Comparison of ENCODE assay signal across 1 cellular context in the genomic region with DNA sequence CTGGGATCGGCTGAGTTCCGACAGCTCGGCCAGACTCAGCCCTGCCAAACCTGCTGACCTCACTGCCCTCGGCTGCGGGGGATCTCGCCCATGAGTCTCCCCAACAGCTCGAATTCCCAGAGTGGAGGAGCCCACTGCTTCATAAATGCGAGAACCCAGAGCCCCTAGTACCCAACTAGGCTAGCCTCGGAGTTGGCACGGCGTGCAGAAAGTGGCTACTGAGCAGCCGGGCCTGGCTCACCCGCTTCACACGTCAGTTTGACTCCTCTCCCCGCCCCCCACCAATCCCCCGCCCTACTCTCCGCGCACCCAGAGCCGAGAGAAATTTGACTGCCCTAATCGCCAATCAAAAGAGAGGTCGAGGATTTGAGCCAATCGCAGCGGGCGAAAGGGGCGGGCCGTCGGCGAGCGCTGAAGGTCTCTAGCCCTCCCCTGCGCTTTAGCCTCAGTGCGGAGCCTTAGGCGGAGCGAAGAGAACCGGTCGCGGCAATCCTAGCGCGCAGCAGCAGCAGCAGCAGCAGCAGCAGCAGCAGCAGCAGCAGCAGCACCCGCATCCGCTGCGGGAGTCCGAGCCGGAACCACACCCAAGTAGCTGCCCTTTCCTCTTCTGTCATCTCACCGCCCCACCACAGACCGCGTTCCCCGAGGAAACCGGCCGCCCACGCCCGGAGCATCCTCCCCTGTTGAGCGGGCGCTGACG.
TF ChIP-seq lines count a peak whose summit lies in the region.

A gene (plus strand): TSS at position 448 of the 700 bp plus-strand sequence. CDS start 264 bp downstream, outside the sequence.

TF ChIP-seq in GM12878, 131 proteins besides CTCF, POLR2A, EP300 and RAD21 (continued from another document and continues in another):
- TF ChIP-seq, protein P1, sequence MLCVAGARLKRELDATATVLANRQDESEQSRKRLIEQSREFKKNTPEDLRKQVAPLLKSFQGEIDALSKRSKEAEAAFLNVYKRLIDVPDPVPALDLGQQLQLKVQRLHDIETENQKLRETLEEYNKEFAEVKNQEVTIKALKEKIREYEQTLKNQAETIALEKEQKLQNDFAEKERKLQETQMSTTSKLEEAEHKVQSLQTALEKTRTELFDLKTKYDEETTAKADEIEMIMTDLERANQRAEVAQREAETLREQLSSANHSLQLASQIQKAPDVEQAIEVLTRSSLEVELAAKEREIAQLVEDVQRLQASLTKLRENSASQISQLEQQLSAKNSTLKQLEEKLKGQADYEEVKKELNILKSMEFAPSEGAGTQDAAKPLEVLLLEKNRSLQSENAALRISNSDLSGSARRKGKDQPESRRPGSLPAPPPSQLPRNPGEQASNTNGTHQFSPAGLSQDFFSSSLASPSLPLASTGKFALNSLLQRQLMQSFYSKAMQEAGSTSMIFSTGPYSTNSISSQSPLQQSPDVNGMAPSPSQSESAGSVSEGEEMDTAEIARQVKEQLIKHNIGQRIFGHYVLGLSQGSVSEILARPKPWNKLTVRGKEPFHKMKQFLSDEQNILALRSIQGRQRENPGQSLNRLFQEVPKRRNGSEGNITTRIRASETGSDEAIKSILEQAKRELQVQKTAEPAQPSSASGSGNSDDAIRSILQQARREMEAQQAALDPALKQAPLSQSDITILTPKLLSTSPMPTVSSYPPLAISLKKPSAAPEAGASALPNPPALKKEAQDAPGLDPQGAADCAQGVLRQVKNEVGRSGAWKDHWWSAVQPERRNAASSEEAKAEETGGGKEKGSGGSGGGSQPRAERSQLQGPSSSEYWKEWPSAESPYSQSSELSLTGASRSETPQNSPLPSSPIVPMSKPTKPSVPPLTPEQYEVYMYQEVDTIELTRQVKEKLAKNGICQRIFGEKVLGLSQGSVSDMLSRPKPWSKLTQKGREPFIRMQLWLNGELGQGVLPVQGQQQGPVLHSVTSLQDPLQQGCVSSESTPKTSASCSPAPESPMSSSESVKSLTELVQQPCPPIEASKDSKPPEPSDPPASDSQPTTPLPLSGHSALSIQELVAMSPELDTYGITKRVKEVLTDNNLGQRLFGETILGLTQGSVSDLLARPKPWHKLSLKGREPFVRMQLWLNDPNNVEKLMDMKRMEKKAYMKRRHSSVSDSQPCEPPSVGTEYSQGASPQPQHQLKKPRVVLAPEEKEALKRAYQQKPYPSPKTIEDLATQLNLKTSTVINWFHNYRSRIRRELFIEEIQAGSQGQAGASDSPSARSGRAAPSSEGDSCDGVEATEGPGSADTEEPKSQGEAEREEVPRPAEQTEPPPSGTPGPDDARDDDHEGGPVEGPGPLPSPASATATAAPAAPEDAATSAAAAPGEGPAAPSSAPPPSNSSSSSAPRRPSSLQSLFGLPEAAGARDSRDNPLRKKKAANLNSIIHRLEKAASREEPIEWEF (IDR thresholded peaks at IDR 0.05; ENCODE audit: insufficient replicate concordance, low read depth, low read length): no peak
- TF ChIP-seq ASH2L (IDR thresholded peaks at IDR 0.05; ENCODE audit: borderline replicate concordance, low read depth): peak; percentile 19; the same call in 1 of the 2 replicates
- TF ChIP-seq, protein P2, sequence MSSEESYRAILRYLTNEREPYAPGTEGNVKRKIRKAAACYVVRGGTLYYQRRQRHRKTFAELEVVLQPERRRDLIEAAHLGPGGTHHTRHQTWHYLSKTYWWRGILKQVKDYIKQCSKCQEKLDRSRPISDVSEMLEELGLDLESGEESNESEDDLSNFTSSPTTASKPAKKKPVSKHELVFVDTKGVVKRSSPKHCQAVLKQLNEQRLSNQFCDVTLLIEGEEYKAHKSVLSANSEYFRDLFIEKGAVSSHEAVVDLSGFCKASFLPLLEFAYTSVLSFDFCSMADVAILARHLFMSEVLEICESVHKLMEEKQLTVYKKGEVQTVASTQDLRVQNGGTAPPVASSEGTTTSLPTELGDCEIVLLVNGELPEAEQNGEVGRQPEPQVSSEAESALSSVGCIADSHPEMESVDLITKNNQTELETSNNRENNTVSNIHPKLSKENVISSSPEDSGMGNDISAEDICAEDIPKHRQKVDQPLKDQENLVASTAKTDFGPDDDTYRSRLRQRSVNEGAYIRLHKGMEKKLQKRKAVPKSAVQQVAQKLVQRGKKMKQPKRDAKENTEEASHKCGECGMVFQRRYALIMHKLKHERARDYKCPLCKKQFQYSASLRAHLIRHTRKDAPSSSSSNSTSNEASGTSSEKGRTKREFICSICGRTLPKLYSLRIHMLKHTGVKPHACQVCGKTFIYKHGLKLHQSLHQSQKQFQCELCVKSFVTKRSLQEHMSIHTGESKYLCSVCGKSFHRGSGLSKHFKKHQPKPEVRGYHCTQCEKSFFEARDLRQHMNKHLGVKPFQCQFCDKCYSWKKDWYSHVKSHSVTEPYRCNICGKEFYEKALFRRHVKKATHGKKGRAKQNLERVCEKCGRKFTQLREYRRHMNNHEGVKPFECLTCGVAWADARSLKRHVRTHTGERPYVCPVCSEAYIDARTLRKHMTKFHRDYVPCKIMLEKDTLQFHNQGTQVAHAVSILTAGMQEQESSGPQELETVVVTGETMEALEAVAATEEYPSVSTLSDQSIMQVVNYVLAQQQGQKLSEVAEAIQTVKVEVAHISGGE (CRISPR knock-in tag; IDR thresholded peaks at IDR 0.05): no peak
- TF ChIP-seq, protein P3, sequence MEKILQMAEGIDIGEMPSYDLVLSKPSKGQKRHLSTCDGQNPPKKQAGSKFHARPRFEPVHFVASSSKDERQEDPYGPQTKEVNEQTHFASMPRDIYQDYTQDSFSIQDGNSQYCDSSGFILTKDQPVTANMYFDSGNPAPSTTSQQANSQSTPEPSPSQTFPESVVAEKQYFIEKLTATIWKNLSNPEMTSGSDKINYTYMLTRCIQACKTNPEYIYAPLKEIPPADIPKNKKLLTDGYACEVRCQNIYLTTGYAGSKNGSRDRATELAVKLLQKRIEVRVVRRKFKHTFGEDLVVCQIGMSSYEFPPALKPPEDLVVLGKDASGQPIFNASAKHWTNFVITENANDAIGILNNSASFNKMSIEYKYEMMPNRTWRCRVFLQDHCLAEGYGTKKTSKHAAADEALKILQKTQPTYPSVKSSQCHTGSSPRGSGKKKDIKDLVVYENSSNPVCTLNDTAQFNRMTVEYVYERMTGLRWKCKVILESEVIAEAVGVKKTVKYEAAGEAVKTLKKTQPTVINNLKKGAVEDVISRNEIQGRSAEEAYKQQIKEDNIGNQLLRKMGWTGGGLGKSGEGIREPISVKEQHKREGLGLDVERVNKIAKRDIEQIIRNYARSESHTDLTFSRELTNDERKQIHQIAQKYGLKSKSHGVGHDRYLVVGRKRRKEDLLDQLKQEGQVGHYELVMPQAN (conservative IDR thresholded peaks at IDR 0.05): peak; percentile 59
- TF ChIP-seq PAX8 (IDR thresholded peaks at IDR 0.05): no peak
- no peak for TF ChIP-seq ZSCAN29 (IDR thresholded peaks at IDR 0.05)
- peak; percentile 21; the same call in 1 of the 2 replicates for TF ChIP-seq PAX5 (IDR thresholded peaks at IDR 0.05; ENCODE audit: borderline replicate concordance, low read depth, low read length)
- TF ChIP-seq ZZZ3 (IDR thresholded peaks at IDR 0.05; ENCODE audit: control insufficient read depth, insufficient read length, low read depth): no peak
- TF ChIP-seq RFX5 (IDR thresholded peaks at IDR 0.05; ENCODE audit: low read depth, low read length): no peak
- TF ChIP-seq, protein P4, sequence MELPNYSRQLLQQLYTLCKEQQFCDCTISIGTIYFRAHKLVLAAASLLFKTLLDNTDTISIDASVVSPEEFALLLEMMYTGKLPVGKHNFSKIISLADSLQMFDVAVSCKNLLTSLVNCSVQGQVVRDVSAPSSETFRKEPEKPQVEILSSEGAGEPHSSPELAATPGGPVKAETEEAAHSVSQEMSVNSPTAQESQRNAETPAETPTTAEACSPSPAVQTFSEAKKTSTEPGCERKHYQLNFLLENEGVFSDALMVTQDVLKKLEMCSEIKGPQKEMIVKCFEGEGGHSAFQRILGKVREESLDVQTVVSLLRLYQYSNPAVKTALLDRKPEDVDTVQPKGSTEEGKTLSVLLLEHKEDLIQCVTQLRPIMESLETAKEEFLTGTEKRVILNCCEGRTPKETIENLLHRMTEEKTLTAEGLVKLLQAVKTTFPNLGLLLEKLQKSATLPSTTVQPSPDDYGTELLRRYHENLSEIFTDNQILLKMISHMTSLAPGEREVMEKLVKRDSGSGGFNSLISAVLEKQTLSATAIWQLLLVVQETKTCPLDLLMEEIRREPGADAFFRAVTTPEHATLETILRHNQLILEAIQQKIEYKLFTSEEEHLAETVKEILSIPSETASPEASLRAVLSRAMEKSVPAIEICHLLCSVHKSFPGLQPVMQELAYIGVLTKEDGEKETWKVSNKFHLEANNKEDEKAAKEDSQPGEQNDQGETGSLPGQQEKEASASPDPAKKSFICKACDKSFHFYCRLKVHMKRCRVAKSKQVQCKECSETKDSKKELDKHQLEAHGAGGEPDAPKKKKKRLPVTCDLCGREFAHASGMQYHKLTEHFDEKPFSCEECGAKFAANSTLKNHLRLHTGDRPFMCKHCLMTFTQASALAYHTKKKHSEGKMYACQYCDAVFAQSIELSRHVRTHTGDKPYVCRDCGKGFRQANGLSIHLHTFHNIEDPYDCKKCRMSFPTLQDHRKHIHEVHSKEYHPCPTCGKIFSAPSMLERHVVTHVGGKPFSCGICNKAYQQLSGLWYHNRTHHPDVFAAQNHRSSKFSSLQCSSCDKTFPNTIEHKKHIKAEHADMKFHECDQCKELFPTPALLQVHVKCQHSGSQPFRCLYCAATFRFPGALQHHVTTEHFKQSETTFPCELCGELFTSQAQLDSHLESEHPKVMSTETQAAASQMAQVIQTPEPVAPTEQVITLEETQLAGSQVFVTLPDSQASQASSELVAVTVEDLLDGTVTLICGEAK (IDR thresholded peaks at IDR 0.05; ENCODE audit: borderline replicate concordance): no peak
- TF ChIP-seq, protein P5, sequence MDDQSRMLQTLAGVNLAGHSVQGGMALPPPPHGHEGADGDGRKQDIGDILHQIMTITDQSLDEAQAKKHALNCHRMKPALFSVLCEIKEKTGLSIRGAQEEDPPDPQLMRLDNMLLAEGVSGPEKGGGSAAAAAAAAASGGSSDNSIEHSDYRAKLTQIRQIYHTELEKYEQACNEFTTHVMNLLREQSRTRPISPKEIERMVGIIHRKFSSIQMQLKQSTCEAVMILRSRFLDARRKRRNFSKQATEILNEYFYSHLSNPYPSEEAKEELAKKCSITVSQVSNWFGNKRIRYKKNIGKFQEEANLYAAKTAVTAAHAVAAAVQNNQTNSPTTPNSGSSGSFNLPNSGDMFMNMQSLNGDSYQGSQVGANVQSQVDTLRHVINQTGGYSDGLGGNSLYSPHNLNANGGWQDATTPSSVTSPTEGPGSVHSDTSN (IDR thresholded peaks at IDR 0.05; ENCODE audit: insufficient replicate concordance, low read depth, low read length): peak; percentile 87
- TF ChIP-seq TCF12 (IDR thresholded peaks at IDR 0.05; ENCODE audit: low read depth, low read length): peak; percentile 67; the same call in 1 of the 2 replicates
- TF ChIP-seq, protein P6, sequence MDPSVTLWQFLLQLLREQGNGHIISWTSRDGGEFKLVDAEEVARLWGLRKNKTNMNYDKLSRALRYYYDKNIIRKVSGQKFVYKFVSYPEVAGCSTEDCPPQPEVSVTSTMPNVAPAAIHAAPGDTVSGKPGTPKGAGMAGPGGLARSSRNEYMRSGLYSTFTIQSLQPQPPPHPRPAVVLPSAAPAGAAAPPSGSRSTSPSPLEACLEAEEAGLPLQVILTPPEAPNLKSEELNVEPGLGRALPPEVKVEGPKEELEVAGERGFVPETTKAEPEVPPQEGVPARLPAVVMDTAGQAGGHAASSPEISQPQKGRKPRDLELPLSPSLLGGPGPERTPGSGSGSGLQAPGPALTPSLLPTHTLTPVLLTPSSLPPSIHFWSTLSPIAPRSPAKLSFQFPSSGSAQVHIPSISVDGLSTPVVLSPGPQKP (IDR thresholded peaks at IDR 0.05; ENCODE audit: low read depth, low read length): no peak; the same call in 1 of the 2 replicates
- TF ChIP-seq RUNX3 (IDR thresholded peaks at IDR 0.05; ENCODE audit: low read length): peak; percentile 55; the same call in 1 of the 2 replicates
- peak; percentile 1 to 38; a peak in 2 of 4 replicates for TF ChIP-seq IKZF2 (IDR thresholded peaks at IDR 0.05)
- TF ChIP-seq FOS (IDR thresholded peaks at IDR 0.05; ENCODE audit: borderline replicate concordance, extremely low read depth, insufficient read length): peak; percentile 32
- TF ChIP-seq NFXL1 (IDR thresholded peaks at IDR 0.05; ENCODE audit: borderline replicate concordance): no peak
- no peak for TF ChIP-seq NFYA (IDR thresholded peaks at IDR 0.05; ENCODE audit: borderline replicate concordance, low read depth, low read length)
- peak; percentile 53; the same call in 1 of the 2 replicates for TF ChIP-seq CREM (IDR thresholded peaks at IDR 0.05; ENCODE audit: low read depth)
- TF ChIP-seq TCF7 (IDR thresholded peaks at IDR 0.05; ENCODE audit: borderline replicate concordance): no peak
- TF ChIP-seq YY1 (IDR thresholded peaks at IDR 0.05; ENCODE audit: low read depth, low read length): 0 out of 2 replicates have a peak, but pooled peaks have one; percentile 10
- TF ChIP-seq SMAD5 (IDR thresholded peaks at IDR 0.05; ENCODE audit: low read depth): peak; percentile 97
- no peak for TF ChIP-seq HDAC2 (IDR thresholded peaks at IDR 0.05)
- TF ChIP-seq CBX3 (IDR thresholded peaks at IDR 0.05; ENCODE audit: borderline replicate concordance, low read depth): no peak
- TF ChIP-seq, protein P7, sequence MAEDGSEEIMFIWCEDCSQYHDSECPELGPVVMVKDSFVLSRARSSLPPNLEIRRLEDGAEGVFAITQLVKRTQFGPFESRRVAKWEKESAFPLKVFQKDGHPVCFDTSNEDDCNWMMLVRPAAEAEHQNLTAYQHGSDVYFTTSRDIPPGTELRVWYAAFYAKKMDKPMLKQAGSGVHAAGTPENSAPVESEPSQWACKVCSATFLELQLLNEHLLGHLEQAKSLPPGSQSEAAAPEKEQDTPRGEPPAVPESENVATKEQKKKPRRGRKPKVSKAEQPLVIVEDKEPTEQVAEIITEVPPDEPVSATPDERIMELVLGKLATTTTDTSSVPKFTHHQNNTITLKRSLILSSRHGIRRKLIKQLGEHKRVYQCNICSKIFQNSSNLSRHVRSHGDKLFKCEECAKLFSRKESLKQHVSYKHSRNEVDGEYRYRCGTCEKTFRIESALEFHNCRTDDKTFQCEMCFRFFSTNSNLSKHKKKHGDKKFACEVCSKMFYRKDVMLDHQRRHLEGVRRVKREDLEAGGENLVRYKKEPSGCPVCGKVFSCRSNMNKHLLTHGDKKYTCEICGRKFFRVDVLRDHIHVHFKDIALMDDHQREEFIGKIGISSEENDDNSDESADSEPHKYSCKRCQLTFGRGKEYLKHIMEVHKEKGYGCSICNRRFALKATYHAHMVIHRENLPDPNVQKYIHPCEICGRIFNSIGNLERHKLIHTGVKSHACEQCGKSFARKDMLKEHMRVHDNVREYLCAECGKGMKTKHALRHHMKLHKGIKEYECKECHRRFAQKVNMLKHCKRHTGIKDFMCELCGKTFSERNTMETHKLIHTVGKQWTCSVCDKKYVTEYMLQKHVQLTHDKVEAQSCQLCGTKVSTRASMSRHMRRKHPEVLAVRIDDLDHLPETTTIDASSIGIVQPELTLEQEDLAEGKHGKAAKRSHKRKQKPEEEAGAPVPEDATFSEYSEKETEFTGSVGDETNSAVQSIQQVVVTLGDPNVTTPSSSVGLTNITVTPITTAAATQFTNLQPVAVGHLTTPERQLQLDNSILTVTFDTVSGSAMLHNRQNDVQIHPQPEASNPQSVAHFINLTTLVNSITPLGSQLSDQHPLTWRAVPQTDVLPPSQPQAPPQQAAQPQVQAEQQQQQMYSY (CRISPR knock-in tag; IDR thresholded peaks at IDR 0.05): no peak
- TF ChIP-seq JUNB (IDR thresholded peaks at IDR 0.05): no peak
- TF ChIP-seq POLR2AphosphoS5 (IDR thresholded peaks at IDR 0.05; ENCODE audit: low read length): peak; percentile 99
- TF ChIP-seq ZNF622 (IDR thresholded peaks at IDR 0.05): no peak
- TF ChIP-seq ZNF24 (IDR thresholded peaks at IDR 0.05): no peak
- peak; percentile 43; the same call in 1 of the 2 replicates for TF ChIP-seq ESRRA (IDR thresholded peaks at IDR 0.05; ENCODE audit: low read length)
